9 cellular contexts compared by ENCODE assay signal in the genomic region with DNA sequence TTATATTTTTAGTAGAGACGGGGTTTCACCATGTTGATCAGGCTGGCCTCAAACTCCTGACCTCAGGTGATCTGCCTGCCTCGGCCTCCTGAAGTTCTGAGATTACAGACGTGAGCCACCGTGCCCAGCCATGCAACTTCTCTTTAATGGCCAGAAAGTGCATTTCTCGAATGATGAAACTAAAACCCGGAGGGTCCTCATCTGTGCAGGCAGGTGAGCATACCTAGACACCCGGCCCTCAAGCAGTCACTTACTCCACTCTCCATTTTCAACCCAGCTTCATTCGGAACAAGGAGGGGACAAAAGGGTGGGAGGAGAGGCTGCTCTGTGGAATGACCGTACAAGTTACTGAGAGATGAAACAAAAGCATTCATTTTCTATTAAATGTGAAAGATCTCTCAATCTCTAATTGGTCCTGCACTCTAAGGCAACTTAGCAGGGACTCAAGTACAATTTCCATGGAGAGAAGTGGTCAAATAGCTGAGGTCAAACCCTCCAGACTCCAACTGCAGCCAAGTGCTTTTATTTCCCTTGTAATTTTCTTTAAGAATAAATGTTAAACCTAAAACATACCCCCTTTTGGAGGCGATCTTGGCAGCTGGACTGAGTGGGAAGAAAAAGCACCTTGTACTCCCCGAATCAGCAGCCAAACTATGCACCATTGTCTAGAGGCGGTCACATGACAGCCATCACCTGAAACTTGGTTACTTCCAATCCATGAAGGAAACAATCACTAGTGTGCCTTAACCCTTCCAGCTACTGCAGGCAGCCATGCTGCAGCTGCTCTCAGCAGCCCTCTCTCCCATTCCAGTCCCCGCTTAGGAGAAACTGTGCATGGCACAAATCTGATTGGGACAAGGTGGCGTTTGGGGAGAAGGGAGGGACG.
DNase-seq lines count a peak whose midpoint lies in the region; TF ChIP-seq lines count a peak whose summit lies in the region.
"Had no signal": no experiment of that assay in that cellular context is flagged by ENCODE, and none has a peak within 500 bp of the region (broad histone marks: within the 10 kb centered on the region; RNA-seq: fewer than 3 reads in every experiment).

No MANE protein-coding gene starts in this region.

- no peaks in the 10 kb centered on the region for H3K9me3 Mint-ChIP-seq in activated T-cell treated with anti-CD3 and anti-CD28 coated beads, Interleukin-2, amount 50 U/mL, for 24 hours
- no peaks in the 10 kb centered on the region for H3K9me3 Mint-ChIP-seq in mesothelial cell of epicardium
- H3K9me3 Mint-ChIP-seq in type B pancreatic cell, result no peaks in the 10 kb centered on the region

- peak overlapping the region; percentile 41 for H3K27ac Mint-ChIP-seq in activated T-cell treated with anti-CD3 and anti-CD28 coated beads, Interleukin-2, amount 50 U/mL, for 24 hours
- H3K27ac Mint-ChIP-seq in mesothelial cell of epicardium (peak overlapping the region; percentile 94), type B pancreatic cell (peak overlapping the region; percentile 89)

- no peaks in the 10 kb centered on the region for H3K27me3 Mint-ChIP-seq in activated T-cell treated with anti-CD3 and anti-CD28 coated beads, Interleukin-2, amount 50 U/mL, for 24 hours
- no peaks in the 10 kb centered on the region for H3K27me3 Mint-ChIP-seq in mesothelial cell of epicardium (ENCODE audit: low read depth)
- H3K27me3 Mint-ChIP-seq in type B pancreatic cell, result no peaks in the 10 kb centered on the region

- no peak overlapping the region for H3K27ac ChIP-seq in duodenal mucosa (ENCODE audit: low read depth, low read length)
- H3K27ac ChIP-seq: A549 had no signal

- CTCF ChIA-PET in HEK293T (lab: Yijun Ruan, JAX), result no interaction called here

- H3K36me3 Mint-ChIP-seq in activated T-cell treated with anti-CD3 and anti-CD28 coated beads, Interleukin-2, amount 50 U/mL, for 24 hours (ENCODE audit: low read depth), result peaks cover 11% of the 10 kb centered on the region
- H3K36me3 Mint-ChIP-seq in mesothelial cell of epicardium (peaks cover 6% of the 10 kb centered on the region), type B pancreatic cell (peaks cover 29% of the 10 kb centered on the region)

- DNase-seq in activated T-cell treated with anti-CD3 and anti-CD28 coated beads, Interleukin-2, amount 50 U/mL, for 24 hours, result no peak
- no peak for DNase-seq in activated T-cell treated with anti-CD3 and anti-CD28 coated beads, Interleukin-2, amount 50 U/mL, for 1 hour
- DNase-seq in mesothelial cell of epicardium (ENCODE audit: low spot score in 2 of 2, unreplicated experiment in 2 of 2) (no peak), type B pancreatic cell (ENCODE audit: extremely low spot score, unreplicated experiment) (no peak), HEK293T (ENCODE audit: extremely low spot score) (no peak), NCI-H2107 (lab: John Stamatoyannopoulos, UW) (no peak), NCI-H748 (lab: John Stamatoyannopoulos, UW; ENCODE audit: unreplicated experiment) (no peak)

- no peak overlapping the region for H3K4me3 Mint-ChIP-seq in activated T-cell treated with anti-CD3 and anti-CD28 coated beads, Interleukin-2, amount 50 U/mL, for 24 hours
- H3K4me3 Mint-ChIP-seq in mesothelial cell of epicardium, result peak overlapping the region; percentile 54
- peak overlapping the region; percentile 82 for H3K4me3 Mint-ChIP-seq in type B pancreatic cell

- TF ChIP-seq CTCF in mesothelial cell of epicardium (IDR thresholded peaks at IDR 0.05; ENCODE audit: unreplicated experiment), result no peak
- no peak for TF ChIP-seq CTCF in type B pancreatic cell (conservative IDR thresholded peaks at IDR 0.05)

- peak overlapping the region in 1 of 2 donors; percentile 20 for H3K9ac ChIP-seq in duodenal mucosa (ENCODE audit: low read depth in 1 of 2, low read length in 2 of 2)

- peaks cover 62% of the 10 kb centered on the region for H3K4me1 Mint-ChIP-seq in activated T-cell treated with anti-CD3 and anti-CD28 coated beads, Interleukin-2, amount 50 U/mL, for 24 hours (ENCODE audit: low read depth)
- peaks cover 77% of the 10 kb centered on the region for H3K4me1 Mint-ChIP-seq in mesothelial cell of epicardium
- peaks cover 76% of the 10 kb centered on the region for H3K4me1 Mint-ChIP-seq in type B pancreatic cell (ENCODE audit: unreplicated experiment)

- POLR2A ChIA-PET in HEK293T (lab: Yijun Ruan, JAX), result no interaction called here

- no peaks in the 10 kb centered on the region for H3K36me3 ChIP-seq in duodenal mucosa (ENCODE audit: control insufficient read depth in 1 of 2, insufficient read depth in 2 of 2, low read length in 2 of 2)

- H3K4me3 ChIP-seq in duodenal mucosa (ENCODE audit: low read depth in 1 of 2, low read length in 2 of 2), result peak overlapping the region; percentile 49
- H3K4me3 ChIP-seq: A549 had no signal

- H3K27me3 ChIP-seq in duodenal mucosa (ENCODE audit: control insufficient read depth in 1 of 2, insufficient read depth in 2 of 2, low read length in 2 of 2), result no peaks in the 10 kb centered on the region

- H3K4me1 ChIP-seq in duodenal mucosa (ENCODE audit: control insufficient read depth in 1 of 2, insufficient read depth in 2 of 2, low read length in 2 of 2), result peaks cover 26 to 27% of the 10 kb centered on the region in 2 donors

- H3K9me3 ChIP-seq in duodenal mucosa (ENCODE audit: control insufficient read depth in 1 of 2, low read length in 2 of 2), result no peaks in the 10 kb centered on the region
- H3K9me3 ChIP-seq: A549 had no signal

TF ChIP-seq in HEK293T, 16 proteins besides CTCF, POLR2A, EP300 and RAD21:
- no peak for TF ChIP-seq HDGF (IDR thresholded peaks at IDR 0.05; ENCODE audit: borderline replicate concordance)
- TF ChIP-seq ZNF384 (IDR thresholded peaks at IDR 0.05), result no peak
- no peak for TF ChIP-seq LEF1 (IDR thresholded peaks at IDR 0.05; ENCODE audit: borderline replicate concordance)
- TF ChIP-seq, protein P1, sequence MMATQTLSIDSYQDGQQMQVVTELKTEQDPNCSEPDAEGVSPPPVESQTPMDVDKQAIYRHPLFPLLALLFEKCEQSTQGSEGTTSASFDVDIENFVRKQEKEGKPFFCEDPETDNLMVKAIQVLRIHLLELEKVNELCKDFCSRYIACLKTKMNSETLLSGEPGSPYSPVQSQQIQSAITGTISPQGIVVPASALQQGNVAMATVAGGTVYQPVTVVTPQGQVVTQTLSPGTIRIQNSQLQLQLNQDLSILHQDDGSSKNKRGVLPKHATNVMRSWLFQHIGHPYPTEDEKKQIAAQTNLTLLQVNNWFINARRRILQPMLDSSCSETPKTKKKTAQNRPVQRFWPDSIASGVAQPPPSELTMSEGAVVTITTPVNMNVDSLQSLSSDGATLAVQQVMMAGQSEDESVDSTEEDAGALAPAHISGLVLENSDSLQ (IDR thresholded peaks at IDR 0.05), result no peak
- no peak for TF ChIP-seq ARNT (IDR thresholded peaks at IDR 0.05)
- TF ChIP-seq BHLHE40 (IDR thresholded peaks at IDR 0.05; ENCODE audit: borderline replicate concordance), result no peak
- no peak for TF ChIP-seq SUZ12 (IDR thresholded peaks at IDR 0.05)
- TF ChIP-seq L3MBTL2 (conservative IDR thresholded peaks at IDR 0.05), result no peak
- no peak for TF ChIP-seq SP1 (IDR thresholded peaks at IDR 0.05)
- no peak for TF ChIP-seq NFRKB (IDR thresholded peaks at IDR 0.05)
- TF ChIP-seq TARDBP (IDR thresholded peaks at IDR 0.05), result no peak
- TF ChIP-seq ELF4 (IDR thresholded peaks at IDR 0.05), result no peak
- no peak for TF ChIP-seq FOXM1 (IDR thresholded peaks at IDR 0.05; ENCODE audit: borderline replicate concordance)
- TF ChIP-seq CTBP1 (IDR thresholded peaks at IDR 0.05; ENCODE audit: borderline replicate concordance), result no peak
- TF ChIP-seq FOXA1 (IDR thresholded peaks at IDR 0.05), result no peak
- no peak for TF ChIP-seq FOXK2 (IDR thresholded peaks at IDR 0.05)
TF ChIP-seq in HEK293T: peak in this region for 0.

Comparison
In these comparisons a context has a peak if more than half of its experiments do, and no peak if none do; other contexts are left out.
1. H3K27ac Mint-ChIP-seq: peak in every context shown above with its lines; median percentile 94 in mesothelial cell of epicardium; 89 in type B pancreatic cell; 41 in activated T-cell treated with anti-CD3 and anti-CD28 coated beads, Interleukin-2, amount 50 U/mL, for 24 hours.